Comparison of ENCODE assay signal across 20 cellular contexts in genomic region chr6:16944601-16945000, GRCh38.
"Had no signal": no experiment of that assay in that cellular context is flagged by ENCODE, and none has a peak within 500 bp of the region (broad histone marks: within the 10 kb centered on the region; RNA-seq: fewer than 3 reads in every experiment).

No MANE protein-coding gene starts in this region.

- ATAC-seq: effector memory CD8-positive, alpha-beta T cell; gastroesophageal sphincter; left cardiac atrium; psoas muscle; right lobe of liver; stimulated activated naive B cell treated with anti-CD40 and anti-IgM and Interleukin-4, amounts not matched to agents 10 μg/mL and 1 μg/mL and 100 μg/mL, for 72 hours had no signal

- H3K9me3 Mint-ChIP-seq: dendritic cell treated with granulocyte-macrophage colony-stimulating factor and Interleukin-4, amounts not matched to agents 40 ng/mL and 50 ng/mL, for 4 days; effector memory CD8-positive, alpha-beta T cell; immature natural killer cell had no signal

- H3K27ac Mint-ChIP-seq: dendritic cell treated with granulocyte-macrophage colony-stimulating factor and Interleukin-4, amounts not matched to agents 40 ng/mL and 50 ng/mL, for 4 days; effector memory CD8-positive, alpha-beta T cell; immature natural killer cell; naive B cell; stimulated activated naive B cell treated with anti-CD40 and anti-IgM and Interleukin-4, amounts not matched to agents 10 μg/mL and 1 μg/mL and 100 μg/mL, for 72 hours had no signal

- H3K4me3 Mint-ChIP-seq: dendritic cell treated with granulocyte-macrophage colony-stimulating factor and Interleukin-4, amounts not matched to agents 40 ng/mL and 50 ng/mL, for 4 days; effector memory CD8-positive, alpha-beta T cell; immature natural killer cell; naive B cell; stimulated activated naive B cell treated with anti-CD40 and anti-IgM and Interleukin-4, amounts not matched to agents 10 μg/mL and 1 μg/mL and 100 μg/mL, for 72 hours had no signal

- DNase-seq: cerebellar nuclear complex; effector memory CD8-positive, alpha-beta T cell; immature natural killer cell; kidney; left cardiac atrium; left ventricle myocardium inferior; mesendoderm; naive B cell; psoas muscle; retina; right lobe of liver; stimulated activated CD4-positive, alpha-beta T cell treated with anti-CD3 and anti-CD28 coated beads, Interleukin-4, amount 100 ng/mL, for 24 hours; stimulated activated naive B cell treated with anti-CD40 and anti-IgM and Interleukin-4, amounts not matched to agents 10 μg/mL and 1 μg/mL and 100 μg/mL, for 72 hours; stomach; substantia nigra; transverse colon had no signal

- H3K4me1 Mint-ChIP-seq: immature natural killer cell; naive B cell; stimulated activated naive B cell treated with anti-CD40 and anti-IgM and Interleukin-4, amounts not matched to agents 10 μg/mL and 1 μg/mL and 100 μg/mL, for 72 hours had no signal

- H3K4me3 ChIP-seq: esophagus muscularis mucosa, gastroesophageal sphincter, left ventricle myocardium inferior, psoas muscle, right lobe of liver, stomach, thoracic aorta, transverse colon had no signal

- H3K36me3 Mint-ChIP-seq: immature natural killer cell; naive B cell; stimulated activated naive B cell treated with anti-CD40 and anti-IgM and Interleukin-4, amounts not matched to agents 10 μg/mL and 1 μg/mL and 100 μg/mL, for 72 hours had no signal
